In genomic region chr6:15317934-15318902, GRCh38 we compare ENCODE assay signal across 11 cellular contexts.
DNase-seq lines count a peak whose midpoint lies in the region; ATAC-seq and TF ChIP-seq lines count a peak whose summit lies in the region.
"Had no signal": no experiment of that assay in that cellular context is flagged by ENCODE, and none has a peak within 500 bp of the region (broad histone marks: within the 10 kb centered on the region; RNA-seq: fewer than 3 reads in every experiment).

No MANE protein-coding gene starts in this region.

- H3K4me3 ChIP-seq in BLaER1 (no peak overlapping the region), mesendoderm (ENCODE audit: low read length) (no peak overlapping the region), MG63 (no peak overlapping the region)

- WGBS in mesendoderm (ENCODE audit: extremely low coverage, insufficient coverage, low lambda C conversion rate) = no CpG with 5 or more reads among the region's 9 CpGs

- H4K8ac ChIP-seq in mesendoderm (ENCODE audit: low read depth, low read length) = no peak overlapping the region

- no peak overlapping the region for H2AK5ac ChIP-seq in mesendoderm (ENCODE audit: low read length)

- H2BK120ac ChIP-seq in mesendoderm (ENCODE audit: low read depth, low read length) = no peak overlapping the region

- no peak overlapping the region for H2BK5ac ChIP-seq in mesendoderm (ENCODE audit: low read length)

- H3K79me2 ChIP-seq in mesendoderm (ENCODE audit: control insufficient read depth, insufficient read depth, low read length) = peaks cover 86% of the 10 kb centered on the region

- H3K56ac ChIP-seq in mesendoderm (ENCODE audit: low read length) = no peak overlapping the region

- H3K27ac ChIP-seq in BLaER1 = no peak overlapping the region; the same call in 1 of the 2 replicates
- H3K27ac ChIP-seq in mesendoderm (ENCODE audit: low read depth, low read length) = no peak overlapping the region

- H4K5ac ChIP-seq in mesendoderm (ENCODE audit: low read length) = no peak overlapping the region

- H3K9me3 Mint-ChIP-seq in activated CD8-positive, alpha-beta T cell treated with anti-CD3 and anti-CD28 coated beads for 36 hours = no peaks in the 10 kb centered on the region

- no peak overlapping the region for H3K4ac ChIP-seq in mesendoderm (ENCODE audit: low read depth, low read length)

- peaks cover 30% of the 10 kb centered on the region for H3K36me3 Mint-ChIP-seq in activated CD8-positive, alpha-beta T cell treated with anti-CD3 and anti-CD28 coated beads for 36 hours (ENCODE audit: low read depth)

- H3K27ac Mint-ChIP-seq in activated CD8-positive, alpha-beta T cell treated with anti-CD3 and anti-CD28 coated beads for 36 hours = peak overlapping the region; percentile 79

- H3K4me3 Mint-ChIP-seq in activated CD8-positive, alpha-beta T cell treated with anti-CD3 and anti-CD28 coated beads for 36 hours = peak overlapping the region; percentile 51

- no peaks in the 10 kb centered on the region for H3K27me3 ChIP-seq in BLaER1
- H3K27me3 ChIP-seq in mesendoderm (ENCODE audit: insufficient read depth, low read length, poor library complexity) = no peaks in the 10 kb centered on the region
- no peaks in the 10 kb centered on the region for H3K27me3 ChIP-seq in MG63

- no peak for TF ChIP-seq CTCF in activated CD8-positive, alpha-beta T cell treated with anti-CD3 and anti-CD28 coated beads for 36 hours (IDR thresholded peaks at IDR 0.05)
- no peak for TF ChIP-seq CTCF in GM10248 (IDR thresholded peaks at IDR 0.05; ENCODE audit: control extremely low read depth, extremely low read depth, low read depth, missing control alignments)

- intact Hi-C loops in activated CD8-positive, alpha-beta T cell treated with anti-CD3 and anti-CD28 coated beads for 36 hours (cut with micrococcal nuclease) = no loop called here

- CTCF ChIA-PET in activated CD8-positive, alpha-beta T cell treated with anti-CD3 and anti-CD28 coated beads for 36 hours (lab: Charles Lee) = interaction anchor here (0.8 to 1.5 kb wide), 4 partner anchors 9 to 69 kb away, joined by 3 to 5 read pairs (median 3); no protein-coding TSS in a partner anchor
- CTCF ChIA-PET in GM10248 (lab: Yijun Ruan, JAX) = interaction anchor here (0.7 to 2.5 kb wide), 7 partner anchors 9 to 43 kb away, joined by 3 to 7 read pairs (median 3); no protein-coding TSS in a partner anchor

- H3K9me3 ChIP-seq in BLaER1 (peaks cover 3% of the 10 kb centered on the region), MG63 (no peaks in the 10 kb centered on the region)

- H3K9ac ChIP-seq in BLaER1 (no peak overlapping the region), mesendoderm (ENCODE audit: low read length) (no peak overlapping the region)

- peaks cover 94% of the 10 kb centered on the region for H3K4me1 Mint-ChIP-seq in activated CD8-positive, alpha-beta T cell treated with anti-CD3 and anti-CD28 coated beads for 36 hours (ENCODE audit: low read depth)

- H3K18ac ChIP-seq in mesendoderm (ENCODE audit: low read length) = no peak overlapping the region

- peak; percentile 31 for ATAC-seq in activated CD8-positive, alpha-beta T cell treated with anti-CD3 and anti-CD28 coated beads for 36 hours
- ATAC-seq in GM21515 (IDR thresholded peaks at IDR 0.05; ENCODE audit: unreplicated experiment) = no peak
- ATAC-seq: esophagus mucosa had no signal

- POLR2A ChIA-PET in activated CD8-positive, alpha-beta T cell treated with anti-CD3 and anti-CD28 coated beads for 36 hours (lab: Charles Lee) = interaction anchor here (0.8 to 1.3 kb wide), 2 partner anchors 9 to 11 kb away, joined by 3 read pairs; no protein-coding TSS in a partner anchor
- POLR2A ChIA-PET in GM10248 (lab: Yijun Ruan, JAX) = interaction anchor here (0.6 to 2.0 kb wide), 2 partner anchors 10 to 116 kb away, joined by 4 to 5 read pairs; no protein-coding TSS in a partner anchor

- no peak overlapping the region for H3K23ac ChIP-seq in mesendoderm (ENCODE audit: low read length)

- DNase-seq in EH (ENCODE audit: low read depth) (peak; percentile 32), mesendoderm (peak; percentile 71), OCI-M1 (lab: John Stamatoyannopoulos, UW) (no peak), MG63 (no peak), GM10248 (ENCODE audit: extremely low spot score) (no peak)
- DNase-seq in activated CD8-positive, alpha-beta T cell treated with anti-CD3 and anti-CD28 coated beads for 36 hours = peak; percentile 49
- DNase-seq: DND-41, posterior cingulate gyrus had no signal

- peaks cover 63% of the 10 kb centered on the region for H3K4me1 ChIP-seq in BLaER1
- no peaks in the 10 kb centered on the region for H3K4me1 ChIP-seq in mesendoderm (ENCODE audit: control insufficient read depth, low read depth, low read length)

- H4K20me1 ChIP-seq in BLaER1 = peaks cover 100% of the 10 kb centered on the region

- no peak overlapping the region for H2BK15ac ChIP-seq in mesendoderm (replicated peaks; ENCODE audit: low read depth)

- H3K4me2 ChIP-seq in BLaER1 (peak overlapping the region; percentile 41), mesendoderm (ENCODE audit: low read length) (no peak overlapping the region)

- H3K79me1 ChIP-seq in mesendoderm (ENCODE audit: low read length) = peaks cover 16% of the 10 kb centered on the region

- peaks cover 15% of the 10 kb centered on the region for H3K36me3 ChIP-seq in BLaER1
- H3K36me3 ChIP-seq in mesendoderm (ENCODE audit: control insufficient read depth, insufficient read depth, low read length) = no peaks in the 10 kb centered on the region
- H3K36me3 ChIP-seq in MG63 = no peaks in the 10 kb centered on the region

- H3K27me3 Mint-ChIP-seq in activated CD8-positive, alpha-beta T cell treated with anti-CD3 and anti-CD28 coated beads for 36 hours = no peaks in the 10 kb centered on the region

Comparison
In these comparisons a context has a peak if more than half of its experiments do, and no peak if none do; other contexts are left out.
1. DNase-seq: peak in EH (single experiment), activated CD8-positive, alpha-beta T cell treated with anti-CD3 and anti-CD28 coated beads for 36 hours (single experiment) and mesendoderm (single experiment); none in OCI-M1 (single experiment), MG63 (single experiment) and GM10248 (single experiment).